14 cellular contexts compared by ENCODE assay signal in genomic region chr2:191643425-191643824, GRCh38. TPM values are rescaled to one million over a fixed set of nuclear protein-coding genes. Genes with fewer than 3 reads are reported as not detected.
DNase-seq lines count a peak whose midpoint lies in the region; ATAC-seq, FAIRE-seq and TF ChIP-seq lines count a peak whose summit lies in the region.
"Had no signal": no experiment of that assay in that cellular context is flagged by ENCODE, and none has a peak within 500 bp of the region (broad histone marks: within the 10 kb centered on the region; RNA-seq: fewer than 3 reads in every experiment).

No MANE protein-coding gene starts in this region.

- no peak overlapping the region for H3K27ac ChIP-seq in K562 (ENCODE audit: extremely low read depth, low read depth, low read length)
- H3K27ac ChIP-seq in transverse colon = peak overlapping the region; percentile 31 to 63 (median 53)
- no peak overlapping the region for H3K27ac ChIP-seq in vagina
- H3K27ac ChIP-seq: BLaER1 had no signal

- no peaks in the 10 kb centered on the region for H3K9me1 ChIP-seq in K562 (ENCODE audit: control insufficient read depth, insufficient read depth, low read length)

- peak; percentile 70 for FAIRE-seq in K562 (lab: Jason Lieb, UNC)
- FAIRE-seq: H54 had no signal

- 63% methylated on average over 4 of the region's 5 CpGs for WGBS in K562 (ENCODE audit: insufficient coverage, low coverage, missing lambda C conversion rate)
- WGBS in transverse colon (ENCODE audit: low coverage in 1 of 2), 2 donors = 30 to 48% methylated on average over 5 of the region's 5 CpGs

- TF ChIP-seq POLR2A in K562 (conservative IDR thresholded peaks at IDR 0.05) = no peak
- no peak for TF ChIP-seq POLR2A in transverse colon (IDR thresholded peaks at IDR 0.05)
- no peak for TF ChIP-seq POLR2A in vagina (IDR thresholded peaks at IDR 0.05)

- ATAC-seq in K562 (peak; percentile 34; the same call in 2 of the 3 replicates), HG02852 (IDR thresholded peaks at IDR 0.05; ENCODE audit: unreplicated experiment) (no peak)
- ATAC-seq: Right ventricle myocardium inferior had no signal

- no peaks in the 10 kb centered on the region for H3K79me2 ChIP-seq in K562 (ENCODE audit: control insufficient read depth, insufficient read depth, low read length)

- H3K36me3 ChIP-seq in K562 (ENCODE audit: control insufficient read depth, insufficient read depth, low read length) = no peaks in the 10 kb centered on the region
- H3K36me3 ChIP-seq in transverse colon = no peaks in the 10 kb centered on the region
- H3K36me3 ChIP-seq in vagina = no peaks in the 10 kb centered on the region
- H3K36me3 ChIP-seq: BLaER1 had no signal

- BruUV-seq in K562 (replicated peaks; lab: Mats Ljungman, UMichigan) = no TSS peak

- CTCF ChIA-PET in K562 (lab: Yijun Ruan, JAX; ENCODE audit: low intra/inter-chr PET ratio) = no interaction called here

- in situ Hi-C loops in K562 (cut with MboI) (no loop called here), transverse colon (cut with MboI; ENCODE audit: low pct_ligation_motif_present in 1 of 4, low pct_unique_long_range_greater_than_20kb in 1 of 4, low sequenced_read_pairs in 3 of 4) (no loop called here)

- DNase-seq in LNCaP clone FGC (ENCODE audit: low read depth) (peak; percentile 68), K562 (ENCODE audit: extremely low read depth in 1 of 4, low spot score in 3 of 4) (peak in 1 of 4 experiments; percentile 17), left kidney (ENCODE audit: low read depth, low spot score) (peak; percentile 28), transverse colon (peak; percentile 73), vagina (ENCODE audit: extremely low spot score in 2 of 2) (no peak), NCI-H1436 (lab: John Stamatoyannopoulos, UW) (no peak)
- DNase-seq: DMS153, EL, NCI-H446 treated with DMSO at 0.1 percent for 48 hours, NCI-H774 had no signal

- POLR2A ChIA-PET in K562 (lab: Yijun Ruan, JAX) = interaction anchor here (0.6 kb wide), 1 partner anchor 464 kb away, joined by 5 read pairs; no protein-coding TSS in a partner anchor

- TF ChIP-seq CTCF in LNCaP clone FGC (IDR thresholded peaks at IDR 0.05; ENCODE audit: control insufficient read depth, extremely low read depth, insufficient read depth) = no peak
- TF ChIP-seq CTCF in K562 (IDR thresholded peaks at IDR 0.05 in 2 of 3, conservative IDR thresholded peaks at IDR 0.05 in 1 of 3; ENCODE audit: insufficient read depth in 2 of 3, low read depth in 1 of 3, low read length in 3 of 3) = no peak
- TF ChIP-seq CTCF in transverse colon (IDR thresholded peaks at IDR 0.05) = no peak
- TF ChIP-seq CTCF in vagina (IDR thresholded peaks at IDR 0.05) = no peak

- no peaks in the 10 kb centered on the region for H3K27me3 ChIP-seq in K562 (ENCODE audit: control insufficient read depth in 2 of 2, insufficient read depth in 2 of 2, low read length in 2 of 2)
- no peaks in the 10 kb centered on the region for H3K27me3 ChIP-seq in transverse colon
- no peaks in the 10 kb centered on the region for H3K27me3 ChIP-seq in vagina
- H3K27me3 ChIP-seq: BLaER1 had no signal

- H3K9me3 ChIP-seq in K562 (replicated peaks; ENCODE audit: control insufficient read depth, insufficient read depth, low read depth, low read length) (no peaks in the 10 kb centered on the region), transverse colon (no peaks in the 10 kb centered on the region), vagina (no peaks in the 10 kb centered on the region)
- H3K9me3 ChIP-seq: BLaER1 had no signal

- no peak overlapping the region for H3K4me2 ChIP-seq in K562 (ENCODE audit: insufficient read depth, low read length)
- H3K4me2 ChIP-seq: BLaER1 had no signal

- intact Hi-C loops in K562 (cut with micrococcal nuclease) = no loop called here
- intact Hi-C loops in transverse colon (cut with DNase I; ENCODE audit: low total_unique reads) = loop anchor here (5.0 kb wide), 1 partner anchor 1934 kb away; no protein-coding TSS in a partner anchor
- intact Hi-C loops in vagina (cut with DNase I) = no loop called here

- H3K9ac ChIP-seq in K562 (ENCODE audit: insufficient read depth in 1 of 2, low read depth in 2 of 2, low read length in 2 of 2) = no peak overlapping the region
- H3K9ac ChIP-seq: BLaER1 had no signal

- H2AFZ ChIP-seq in K562 (ENCODE audit: low read depth, low read length) = peak overlapping the region; percentile 74

- H3K4me1 ChIP-seq in K562 (replicated peaks in 1 of 2; ENCODE audit: control insufficient read depth in 2 of 2, insufficient read depth in 2 of 2, low read length in 2 of 2) = peaks cover 0 to 36% of the 10 kb centered on the region in 2 experiments; a peak in 4 of 5 replicates
- H3K4me1 ChIP-seq in transverse colon = peaks cover 0 to 45% (median 9%) of the 10 kb centered on the region in 4 donors
- H3K4me1 ChIP-seq in vagina = peaks cover 1% of the 10 kb centered on the region
- H3K4me1 ChIP-seq: BLaER1 had no signal

- H3K4me3 ChIP-seq in LNCaP clone FGC (ENCODE audit: low read depth, low read length) (no peak overlapping the region), K562 (no peak overlapping the region), transverse colon (no peak overlapping the region), vagina (no peak overlapping the region)
- H3K4me3 ChIP-seq: BLaER1 had no signal

- no peaks in the 10 kb centered on the region for H4K20me1 ChIP-seq in K562 (replicated peaks; ENCODE audit: control insufficient read depth, insufficient read depth, low read length)
- H4K20me1 ChIP-seq: BLaER1 had no signal

- no peak for TF ChIP-seq RAD21 in K562 (CRISPR knock-in tag; conservative IDR thresholded peaks at IDR 0.05 in 1 of 2, IDR thresholded peaks at IDR 0.05 in 1 of 2)

- TF ChIP-seq EP300 in K562 (IDR thresholded peaks at IDR 0.05; ENCODE audit: low read length) (no peak), transverse colon (IDR thresholded peaks at IDR 0.05; ENCODE audit: low read depth) (no peak)

RNA-seq across cellular contexts. Expression of gene NABP1, which starts 34.5 kb away (rescaled TPM):
- total RNA-seq in K562 (2011; cell fraction: chromatin; rRNA removed; ENCODE audit: low replicate concordance) = 68.8 and 169 TPM in 2 replicates
- total RNA-seq in K562 (2011; cell fraction: nucleolus; rRNA removed) = 39.4 and 41.1 TPM in 2 replicates
- total RNA-seq in K562 (2011; cell fraction: nucleoplasm; rRNA removed) = 97.2 and 188 TPM in 2 replicates
- total RNA-seq in K562 (2014; rRNA removed) (18.6 and 20.2 TPM in 2 replicates), K562 (2014; rRNA removed; fragmentation: Illumina TruSeq; extraction: Trizol) (31.6 and 35.8 TPM in 2 replicates), K562 (2015; rRNA removed; fragmentation: Illumina TruSeq; extraction: Trizol) (37.2 and 44.0 TPM in 2 replicates), K562 (2021) (24.5 and 28.1 TPM in 2 replicates), transverse colon (10 to 100 TPM in 3 of 4 donors, under 1 TPM in 1; 1.00 to 55.6 (median 33.0) TPM), vagina (35.1 TPM)
- polyA plus RNA-seq in K562 (2011; rRNA removed) (20.5 and 22.2 TPM in 2 replicates), K562 (2014; fragmentation: Illumina TruSeq; extraction: Trizol) (15.6 and 17.1 TPM in 2 replicates), K562 (2014; fragmentation: Nextera tagmentation; extraction: Ambion mirVana) (10 to 100 TPM; 12.8 to 14.9 TPM), K562 (2014; rRNA removed) (13.9 and 15.4 TPM in 2 replicates)
- 1.8 and 5.1 TPM in 2 replicates for polyA plus RNA-seq in K562 (2011; cell fraction: cytosol; rRNA removed)
- polyA plus RNA-seq in K562 (2011; cell fraction: nucleus; rRNA removed) = 56.5 and 66.5 TPM in 2 replicates
- 10.8 and 12.9 TPM in 2 replicates for polyA plus RNA-seq in K562 (2012)
- 46.2 and 78.7 TPM in 2 replicates for polyA minus RNA-seq in K562 (2011; rRNA and poly(A)+ RNA removed)
- 11.1 and 11.5 TPM in 2 replicates for polyA minus RNA-seq in K562 (2011; cell fraction: cytosol; rRNA and poly(A)+ RNA removed)
- polyA minus RNA-seq in K562 (2011; cell fraction: nucleus; rRNA and poly(A)+ RNA removed) = 101 and 194 TPM in 2 replicates

Comparison
In these comparisons a context has a peak if more than half of its experiments do, and no peak if none do; other contexts are left out.
1. DNase-seq: peak in LNCaP clone FGC (single experiment), left kidney (single experiment) and transverse colon (single experiment); none in vagina (0 of 2) and NCI-H1436 (single experiment).
2. H3K27ac ChIP-seq: peak in transverse colon (4 of 4); none in K562 (single experiment) and vagina (single experiment).